Comparison of ENCODE assay signal across 1 cellular context in genomic region chr9:112755059-112755458, GRCh38.
TF ChIP-seq lines count a peak whose summit lies in the region.

No MANE protein-coding gene starts in this region.

TF ChIP-seq in GM23338, 12 proteins besides CTCF, POLR2A, EP300 and RAD21 (continued from another document):
- no peak for TF ChIP-seq REST (IDR thresholded peaks at IDR 0.05; ENCODE audit: unreplicated experiment)
- no peak for TF ChIP-seq CREB1 (CRISPR knock-in tag; IDR thresholded peaks at IDR 0.05; ENCODE audit: low read depth)
